In genomic region chr22:32079110-32080089, GRCh38 we compare ENCODE assay signal across 9 cellular contexts. TPM values are rescaled to one million over a fixed set of nuclear protein-coding genes. Genes with fewer than 3 reads are reported as not detected.
DNase-seq lines count a peak whose midpoint lies in the region; ATAC-seq and TF ChIP-seq lines count a peak whose summit lies in the region.
"Had no signal": no experiment of that assay in that cellular context is flagged by ENCODE, and none has a peak within 500 bp of the region (broad histone marks: within the 10 kb centered on the region; RNA-seq: fewer than 3 reads in every experiment).

No MANE protein-coding gene starts in this region.

- in situ Hi-C loops in G401 (cut with HindIII; ENCODE audit: low sequenced_read_pairs), result no loop called here

- no peak overlapping the region for H3K4me3 Mint-ChIP-seq in naive thymus-derived CD8-positive, alpha-beta T cell
- H3K4me3 Mint-ChIP-seq: activated naive CD8-positive, alpha-beta T cell treated with anti-CD3 and anti-CD28 coated beads for 36 hours had no signal

- peaks cover 0 to 2% (median 0%) of the 10 kb centered on the region in 4 donors for H3K4me1 Mint-ChIP-seq in naive thymus-derived CD8-positive, alpha-beta T cell
- H3K4me1 Mint-ChIP-seq: activated naive CD8-positive, alpha-beta T cell treated with anti-CD3 and anti-CD28 coated beads for 36 hours had no signal

- CTCF ChIA-PET in BJ (lab: Yijun Ruan, JAX), result interaction anchor here (0.6 to 7.0 kb wide), 4 partner anchors 29 to 109 kb away, joined by 3 to 101 read pairs (median 4); no protein-coding TSS in a partner anchor

- POLR2A ChIA-PET in BJ (lab: Charles Lee), result no interaction called here
- POLR2A ChIA-PET in naive thymus-derived CD8-positive, alpha-beta T cell (lab: Charles Lee), result interaction anchor here (0.7 kb wide), 1 partner anchor 17 kb away, joined by 3 read pairs; no protein-coding TSS in a partner anchor

- H3K36me3 ChIP-seq in BJ (ENCODE audit: control insufficient read depth, insufficient read depth, low read length) (no peaks in the 10 kb centered on the region), mesodermal cell (ENCODE audit: control insufficient read depth, insufficient read depth, low read length) (no peaks in the 10 kb centered on the region)

- peaks cover 10% of the 10 kb centered on the region; the same call in 1 of the 2 replicates for H3K27me3 ChIP-seq in BJ (ENCODE audit: control insufficient read depth, insufficient read depth, low read length)

- no peaks in the 10 kb centered on the region for H3K36me3 Mint-ChIP-seq in naive thymus-derived CD8-positive, alpha-beta T cell
- H3K36me3 Mint-ChIP-seq: activated naive CD8-positive, alpha-beta T cell treated with anti-CD3 and anti-CD28 coated beads for 36 hours had no signal

- DNase-seq in BJ (ENCODE audit: low read depth) (peak; percentile 10), NCI-H226 (peak; percentile 71), epithelial cell of prostate (ENCODE audit: low read depth, low spot score) (peak; percentile 49), G401 (ENCODE audit: low spot score) (no peak)
- no peak for DNase-seq in naive thymus-derived CD8-positive, alpha-beta T cell
- DNase-seq in stimulated activated naive CD4-positive, alpha-beta T cell (lab: John Stamatoyannopoulos, UW), result no peak
- DNase-seq in activated CD4-positive, CD25-positive, alpha-beta regulatory T cell (lab: John Stamatoyannopoulos, UW), result no peak
- DNase-seq: activated naive CD8-positive, alpha-beta T cell treated with anti-CD3 and anti-CD28 coated beads for 36 hours had no signal

- H3K27ac Mint-ChIP-seq in naive thymus-derived CD8-positive, alpha-beta T cell, result peak overlapping the region in 1 of 10 donors; percentile 0
- H3K27ac Mint-ChIP-seq: activated naive CD8-positive, alpha-beta T cell treated with anti-CD3 and anti-CD28 coated beads for 36 hours had no signal

- H3K27me3 Mint-ChIP-seq in naive thymus-derived CD8-positive, alpha-beta T cell, result peaks cover 7 to 19% (median 14%) of the 10 kb centered on the region in 5 donors

- H3K4me3 ChIP-seq in BJ (ENCODE audit: low read depth, low read length) (no peak overlapping the region), mesodermal cell (ENCODE audit: extremely low read depth, insufficient read depth, low read length, poor library complexity, severe bottlenecking) (no peak overlapping the region)

- peaks cover 11% of the 10 kb centered on the region for H3K4me1 ChIP-seq in mesodermal cell (ENCODE audit: control insufficient read depth, insufficient read depth, low read length, poor library complexity, severe bottlenecking)

- H3K9me3 Mint-ChIP-seq in naive thymus-derived CD8-positive, alpha-beta T cell, result no peaks in the 10 kb centered on the region
- H3K9me3 Mint-ChIP-seq: activated naive CD8-positive, alpha-beta T cell treated with anti-CD3 and anti-CD28 coated beads for 36 hours had no signal

- no peaks in the 10 kb centered on the region for H3K9me3 ChIP-seq in mesodermal cell (ENCODE audit: control insufficient read depth, low read length)

- no peak for TF ChIP-seq CTCF in BJ (IDR thresholded peaks at IDR 0.05; ENCODE audit: insufficient read depth, low read depth, low read length)

- 78% methylated on average over 4 of the region's 7 CpGs; no CpG with 5 or more reads in 1 of the 2 experiments for WGBS in mesodermal cell (ENCODE audit: insufficient coverage in 2 of 2), 2 experiments

- ATAC-seq in naive thymus-derived CD8-positive, alpha-beta T cell, result no peak

- peak overlapping the region; percentile 6 for H3K27ac ChIP-seq in epithelial cell of prostate
- H3K27ac ChIP-seq in mesodermal cell (ENCODE audit: low read depth, low read length, severe bottlenecking), result peak overlapping the region; percentile 54

RNA-seq across cellular contexts. Expression of gene SLC5A1, which starts 36.3 kb away (rescaled TPM):
- polyA plus RNA-seq in BJ (2011; rRNA removed), result not detected in 2 replicates
- not detected in 2 replicates for polyA minus RNA-seq in BJ (2011; rRNA and poly(A)+ RNA removed)
- not detected for polyA plus RNA-seq in mesodermal cell (2013, experiment 1 of 2)
- polyA plus RNA-seq in mesodermal cell (2013, experiment 2 of 2), result 0.15 TPM
- total RNA-seq in naive thymus-derived CD8-positive, alpha-beta T cell, result not detected
- polyA plus RNA-seq in naive thymus-derived CD8-positive, alpha-beta T cell, result not detected
- total RNA-seq in G401 (2014; rRNA removed; shearing (Covaris generic)), result not detected in 2 replicates
- total RNA-seq: activated naive CD8-positive, alpha-beta T cell treated with anti-CD3 and anti-CD28 coated beads for 36 hours had no signal

Comparison
In these comparisons a context has a peak if more than half of its experiments do, and no peak if none do; other contexts are left out.
1. DNase-seq: peak in BJ (single experiment), NCI-H226 (single experiment) and epithelial cell of prostate (single experiment); none in naive thymus-derived CD8-positive, alpha-beta T cell (0 of 10), stimulated activated naive CD4-positive, alpha-beta T cell (0 of 6), G401 (single experiment) and activated CD4-positive, CD25-positive, alpha-beta regulatory T cell (0 of 4).